8 cellular contexts compared by ENCODE assay signal in the genomic region with DNA sequence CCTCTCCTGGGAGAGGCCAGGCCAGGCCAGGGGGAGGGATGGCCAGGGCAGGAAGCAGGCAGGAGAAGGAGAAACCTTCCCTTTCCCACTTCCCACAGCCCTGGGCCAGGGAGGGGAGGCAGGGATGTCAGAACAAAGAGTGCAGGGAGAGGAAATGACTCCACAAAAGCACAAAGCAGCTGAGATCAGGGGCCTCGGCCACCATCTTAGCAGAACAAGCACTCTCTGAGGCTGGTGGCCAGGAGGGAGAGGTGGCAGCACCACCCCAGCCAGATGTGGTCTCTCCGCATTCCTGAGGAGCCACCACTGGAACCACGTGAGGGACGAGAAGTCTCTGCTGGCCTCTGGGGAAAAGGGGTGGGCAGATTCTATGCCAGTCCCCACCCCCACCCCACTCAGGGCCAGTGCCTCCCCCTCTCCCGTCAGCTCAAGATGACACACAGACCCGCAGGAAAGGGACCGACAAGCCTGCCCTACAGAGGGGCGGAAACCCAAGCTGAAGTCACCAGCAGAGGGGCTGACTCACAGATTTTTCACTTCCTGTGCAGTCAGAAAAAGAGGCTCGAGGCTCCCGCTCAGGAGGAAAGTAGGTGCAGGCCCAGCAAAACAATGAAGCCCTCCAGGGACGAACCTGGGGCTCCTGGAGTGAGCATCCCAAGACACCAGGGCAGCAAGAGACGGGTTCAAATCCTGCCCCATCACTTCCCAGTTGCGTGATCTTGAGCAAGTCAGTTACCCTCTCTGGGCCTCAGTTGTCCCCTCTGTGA. TPM values are rescaled to one million over a fixed set of nuclear protein-coding genes. Genes with fewer than 3 reads are reported as not detected.
DNase-seq lines count a peak whose midpoint lies in the region; ATAC-seq and TF ChIP-seq lines count a peak whose summit lies in the region.

No MANE protein-coding gene starts in this region.

- no peaks in the 10 kb centered on the region for H3K27me3 ChIP-seq in lung (ENCODE audit: control insufficient read depth, insufficient read depth)

- peak overlapping the region; percentile 28 for H3K4me3 ChIP-seq in AG04449 (ENCODE audit: low read depth, low read length)
- no peak overlapping the region for H3K4me3 ChIP-seq in lung

- H3K27ac Mint-ChIP-seq in MCF 10A (ENCODE audit: low read depth, unreplicated experiment) = peak overlapping the region; percentile 75

- H3K36me3 ChIP-seq in lung (ENCODE audit: control insufficient read depth in 2 of 2, insufficient read depth in 2 of 2, low read length in 2 of 2) = no peaks in the 10 kb centered on the region

- peak; percentile 69 for ATAC-seq in GM19395 (IDR thresholded peaks at IDR 0.05; ENCODE audit: unreplicated experiment)
- peak; percentile 71 for ATAC-seq in lung (ENCODE audit: insufficient read depth, low FRiP score)

- H3K27me3 Mint-ChIP-seq in MCF 10A (ENCODE audit: insufficient read depth, unreplicated experiment) = no peaks in the 10 kb centered on the region

- no peaks in the 10 kb centered on the region for H3K9me3 ChIP-seq in lung (ENCODE audit: control insufficient read depth in 2 of 2, insufficient read depth in 1 of 2, low read length in 1 of 2)

- POLR2A ChIA-PET in AG04449 (lab: Yijun Ruan, JAX) = interaction anchor here (1.0 to 1.7 kb wide), 5 partner anchors 19 to 83 kb away, joined by 3 to 11 read pairs (median 5); partner anchors contain the start of gene IFFO2
- POLR2A ChIA-PET in MCF 10A (lab: Yijun Ruan, JAX) = interaction anchor here (0.9 to 2.4 kb wide), 8 partner anchors 11 to 163 kb away, joined by 3 to 14 read pairs (median 4); no protein-coding TSS in a partner anchor

- H3K4me1 ChIP-seq in lung (ENCODE audit: control insufficient read depth in 2 of 2, insufficient read depth in 2 of 2, low read length in 2 of 2) = peaks cover 3 to 55% of the 10 kb centered on the region in 2 donors

- CTCF ChIA-PET in AG04449 (lab: Yijun Ruan, JAX) = interaction anchor here (0.7 to 12.7 kb wide), 5 partner anchors 13 to 188 kb away, joined by 3 to 212 read pairs (median 9); no protein-coding TSS in a partner anchor
- CTCF ChIA-PET in MCF 10A (lab: Yijun Ruan, JAX) = interaction anchor here (0.6 to 2.3 kb wide), 6 partner anchors 13 to 169 kb away, joined by 3 to 11 read pairs (median 4); partner anchors contain the start of gene ALDH4A1

- TF ChIP-seq CTCF in AG04449 (IDR thresholded peaks at IDR 0.05; ENCODE audit: insufficient read depth, low read length, missing control alignments) (no peak), MCF 10A (IDR thresholded peaks at IDR 0.05; ENCODE audit: unreplicated experiment) (no peak), lung (IDR thresholded peaks at IDR 0.05; ENCODE audit: control extremely low read depth, extremely low read depth) (no peak)

- BruUV-seq in MCF 10A (replicated peaks; lab: Mats Ljungman, UMichigan) = no TSS peak

- H3K4me3 Mint-ChIP-seq in MCF 10A (ENCODE audit: unreplicated experiment) = peak overlapping the region; percentile 44

- intact Hi-C loops in MCF 10A (cut with micrococcal nuclease) = loop anchor here (1.0 kb wide), 1 partner anchor 27 kb away; no protein-coding TSS in a partner anchor

- no peaks in the 10 kb centered on the region for H3K9me3 Mint-ChIP-seq in MCF 10A (ENCODE audit: unreplicated experiment)

- peaks cover 8% of the 10 kb centered on the region for H3K36me3 Mint-ChIP-seq in MCF 10A (ENCODE audit: insufficient read depth, unreplicated experiment)

- peaks cover 27% of the 10 kb centered on the region for H3K4me1 Mint-ChIP-seq in MCF 10A (ENCODE audit: insufficient read depth, unreplicated experiment)

- 8 to 27% methylated on average over 13 of the region's 13 CpGs for WGBS in lung, 2 donors

- H3K27ac ChIP-seq in lung (ENCODE audit: low read depth in 1 of 2, low read length in 1 of 2) = peak overlapping the region; percentile 81 to 84

- no peak for DNase-seq in AG04449 (ENCODE audit: low read depth, low spot score)
- peak; percentile 89 for DNase-seq in HS-27A (ENCODE audit: low read depth)
- peak; percentile 90 for DNase-seq in UCSD-AML1 (lab: John Stamatoyannopoulos, UW; ENCODE audit: unreplicated experiment)
- DNase-seq in MCF 10A (ENCODE audit: unreplicated experiment) = peak; percentile 87
- peak; percentile 65 for DNase-seq in lung (ENCODE audit: low spot score)
- peak; percentile 64 to 74 for DNase-seq in stimulated activated CD8-positive, alpha-beta memory T cell treated with anti-CD3 and anti-CD28 coated beads, Interleukin-4, amount 100 ng/mL, for 4 hours (ENCODE audit: low read depth in 2 of 2, low spot score in 1 of 2)
- no peak for DNase-seq in SHP77 treated with DMSO at 0.1 percent for 48 hours (lab: John Stamatoyannopoulos, UW)

RNA-seq across cellular contexts. Expression of gene ALDH4A1, which starts 24.1 kb away (rescaled TPM):
- total RNA-seq in MCF 10A (2022) = 5.7 and 6.3 TPM in 2 replicates
- 10 to 100 TPM in 1 of 2 donors, 1 to 10 TPM in 1; 6.4 to 12.5 TPM for total RNA-seq in lung
- polyA plus RNA-seq in lung = 10 to 100 TPM in 1 of 2 donors, 1 to 10 TPM in 1; 9.9 to 16.3 TPM

RNA-seq across cellular contexts. Expression of gene IFFO2, which starts 30.0 kb away (rescaled TPM):
- total RNA-seq in MCF 10A (2022) (10.8 and 21.0 TPM in 2 replicates), lung (10 to 100 TPM in 1 of 2 donors, 1 to 10 TPM in 1; 8.7 to 18.9 TPM)
- polyA plus RNA-seq in lung = 1 to 10 TPM; 7.6 to 8.0 TPM

Comparison
In these comparisons a context has a peak if more than half of its experiments do, and no peak if none do; other contexts are left out.
1. DNase-seq: peak in HS-27A (single experiment), UCSD-AML1 (single experiment), MCF 10A (single experiment), lung (single experiment) and stimulated activated CD8-positive, alpha-beta memory T cell treated with anti-CD3 and anti-CD28 coated beads, Interleukin-4, amount 100 ng/mL, for 4 hours (2 of 2); none in AG04449 (single experiment) and SHP77 treated with DMSO at 0.1 percent for 48 hours (single experiment).